In genomic region chr2:98548920-98549818, GRCh38 we compare ENCODE assay signal across 11 cellular contexts. TPM values are rescaled to one million over a fixed set of nuclear protein-coding genes. Genes with fewer than 3 reads are reported as not detected.
DNase-seq lines count a peak whose midpoint lies in the region; ATAC-seq and TF ChIP-seq lines count a peak whose summit lies in the region.
"Had no signal": no experiment of that assay in that cellular context is flagged by ENCODE, and none has a peak within 500 bp of the region (broad histone marks: within the 10 kb centered on the region; RNA-seq: fewer than 3 reads in every experiment).

No MANE protein-coding gene starts in this region.

- no peaks in the 10 kb centered on the region for H3K9me3 Mint-ChIP-seq in activated CD8-positive, alpha-beta memory T cell treated with anti-CD3 and anti-CD28 coated beads, Interleukin-2, amount 10 ng/mL, durations not matched to agents 7 days and 5 days (ENCODE audit: low read depth)
- H3K9me3 Mint-ChIP-seq in neural progenitor cell: no peaks in the 10 kb centered on the region

- no peaks in the 10 kb centered on the region for H4K20me1 ChIP-seq in neural progenitor cell (ENCODE audit: low read depth)

- DNase-seq in activated CD8-positive, alpha-beta memory T cell treated with anti-CD3 and anti-CD28 coated beads, Interleukin-2, amount 10 ng/mL, durations not matched to agents 7 days and 5 days: peak; percentile 35
- DNase-seq in activated CD8-positive, alpha-beta memory T cell treated with anti-CD3 and anti-CD28 coated beads, Interleukin-2, amount 50 U/mL, for 48 hours: no peak
- DNase-seq in NAMALWA (ENCODE audit: low spot score): peak; percentile 19
- no peak for DNase-seq in neural progenitor cell (ENCODE audit: low spot score)
- DNase-seq in NCI-H2227 treated with DMSO at 0.1 percent for 48 hours (lab: John Stamatoyannopoulos, UW): no peak
- DNase-seq: activated CD4-positive, CD25-positive, alpha-beta regulatory T cell treated with anti-CD3 and anti-CD28 coated beads, Interleukin-2, amount 50 U/mL, for 72 hours; NCI-H226 had no signal

- H3K27me3 ChIP-seq in thymus (ENCODE audit: control insufficient read depth, insufficient read depth) (no peaks in the 10 kb centered on the region), neural progenitor cell (no peaks in the 10 kb centered on the region)

- H3K4me3 ChIP-seq in thymus (ENCODE audit: low read length): no peak overlapping the region
- H3K4me3 ChIP-seq in neural progenitor cell: no peak overlapping the region

- ATAC-seq in activated CD8-positive, alpha-beta memory T cell treated with anti-CD3 and anti-CD28 coated beads, Interleukin-2, amount 10 ng/mL, durations not matched to agents 7 days and 5 days: no peak
- peak; percentile 63 for ATAC-seq in GM21786 (IDR thresholded peaks at IDR 0.05; ENCODE audit: unreplicated experiment)
- ATAC-seq in GM18858 (IDR thresholded peaks at IDR 0.05; ENCODE audit: unreplicated experiment): no peak
- ATAC-seq: sciatic nerve had no signal

- H3K36me3 Mint-ChIP-seq in activated CD8-positive, alpha-beta memory T cell treated with anti-CD3 and anti-CD28 coated beads, Interleukin-2, amount 10 ng/mL, durations not matched to agents 7 days and 5 days: peaks cover 70% of the 10 kb centered on the region
- peaks cover 13% of the 10 kb centered on the region for H3K36me3 Mint-ChIP-seq in neural progenitor cell

- H3K27ac Mint-ChIP-seq in activated CD8-positive, alpha-beta memory T cell treated with anti-CD3 and anti-CD28 coated beads, Interleukin-2, amount 10 ng/mL, durations not matched to agents 7 days and 5 days: peak overlapping the region; percentile 41
- H3K27ac Mint-ChIP-seq in neural progenitor cell: no peak overlapping the region

- WGBS in thymus: 48% methylated on average over 6 of the region's 6 CpGs

- no peaks in the 10 kb centered on the region for H3K27me3 Mint-ChIP-seq in activated CD8-positive, alpha-beta memory T cell treated with anti-CD3 and anti-CD28 coated beads, Interleukin-2, amount 10 ng/mL, durations not matched to agents 7 days and 5 days
- peaks cover 4% of the 10 kb centered on the region for H3K27me3 Mint-ChIP-seq in neural progenitor cell (ENCODE audit: insufficient read depth, low read depth)

- TF ChIP-seq CTCF in neural progenitor cell (IDR thresholded peaks at IDR 0.05): no peak

- H3K36me3 ChIP-seq in thymus (ENCODE audit: control insufficient read depth, insufficient read depth) (peaks cover 36% of the 10 kb centered on the region), neural progenitor cell (no peaks in the 10 kb centered on the region)

- peaks cover 81% of the 10 kb centered on the region for H3K4me1 Mint-ChIP-seq in activated CD8-positive, alpha-beta memory T cell treated with anti-CD3 and anti-CD28 coated beads, Interleukin-2, amount 10 ng/mL, durations not matched to agents 7 days and 5 days
- H3K4me1 Mint-ChIP-seq in neural progenitor cell: no peaks in the 10 kb centered on the region

- no peak overlapping the region for H3K4me3 Mint-ChIP-seq in activated CD8-positive, alpha-beta memory T cell treated with anti-CD3 and anti-CD28 coated beads, Interleukin-2, amount 10 ng/mL, durations not matched to agents 7 days and 5 days
- no peak overlapping the region for H3K4me3 Mint-ChIP-seq in neural progenitor cell

- H3K9me3 ChIP-seq in thymus (ENCODE audit: control insufficient read depth) (no peaks in the 10 kb centered on the region), neural progenitor cell (ENCODE audit: low read depth) (no peaks in the 10 kb centered on the region)

- peak overlapping the region; percentile 74 for H3K27ac ChIP-seq in thymus (ENCODE audit: low read depth)
- H3K27ac ChIP-seq in neural progenitor cell: no peak overlapping the region

- H3K9ac ChIP-seq in neural progenitor cell: no peak overlapping the region

- no peak overlapping the region for H3K4me2 ChIP-seq in neural progenitor cell

- H3K4me1 ChIP-seq in thymus (ENCODE audit: control insufficient read depth, insufficient read depth, low read length) (peaks cover 57% of the 10 kb centered on the region), neural progenitor cell (no peaks in the 10 kb centered on the region)

- H3F3A ChIP-seq in neural progenitor cell (ENCODE audit: low read depth): no peaks in the 10 kb centered on the region

- CTCF ChIA-PET in activated CD8-positive, alpha-beta memory T cell treated with anti-CD3 and anti-CD28 coated beads, Interleukin-2, amount 10 ng/mL, durations not matched to agents 7 days and 5 days (lab: Charles Lee): no interaction called here

- H2AFZ ChIP-seq in neural progenitor cell (replicated peaks): no peak overlapping the region

- H3K79me2 ChIP-seq in neural progenitor cell (ENCODE audit: low read depth): no peaks in the 10 kb centered on the region

RNA-seq across cellular contexts. Expression of gene COA5, which starts 59.1 kb away (rescaled TPM):
- total RNA-seq in activated CD8-positive, alpha-beta memory T cell treated with anti-CD3 and anti-CD28 coated beads, Interleukin-2, amount 10 ng/mL, durations not matched to agents 7 days and 5 days: 10 to 100 TPM; 22.2 to 26.0 TPM
- polyA plus RNA-seq in thymus: 114 TPM
- 62.3 and 110 TPM in 2 replicates for total RNA-seq in neural progenitor cell (ENCODE audit: low replicate concordance)

RNA-seq across cellular contexts. Expression of gene UNC50, which starts 59.2 kb away (rescaled TPM):
- 10 to 100 TPM; 26.7 to 33.5 TPM for total RNA-seq in activated CD8-positive, alpha-beta memory T cell treated with anti-CD3 and anti-CD28 coated beads, Interleukin-2, amount 10 ng/mL, durations not matched to agents 7 days and 5 days
- polyA plus RNA-seq in thymus: 68.5 TPM
- total RNA-seq in neural progenitor cell (ENCODE audit: low replicate concordance): 54.4 and 74.6 TPM in 2 replicates

Comparison
In these comparisons a context has a peak if more than half of its experiments do, and no peak if none do; other contexts are left out.
1. DNase-seq: peak in activated CD8-positive, alpha-beta memory T cell treated with anti-CD3 and anti-CD28 coated beads, Interleukin-2, amount 10 ng/mL, durations not matched to agents 7 days and 5 days (single experiment) and NAMALWA (single experiment); none in activated CD8-positive, alpha-beta memory T cell treated with anti-CD3 and anti-CD28 coated beads, Interleukin-2, amount 50 U/mL, for 48 hours (single experiment), neural progenitor cell (single experiment) and NCI-H2227 treated with DMSO at 0.1 percent for 48 hours (single experiment).